22 cellular contexts compared by ENCODE assay signal in genomic region chr17:56929362-56929969, GRCh38. TPM values are rescaled to one million over a fixed set of nuclear protein-coding genes. Genes with fewer than 3 reads are reported as not detected.
DNase-seq lines count a peak whose midpoint lies in the region; ATAC-seq, FAIRE-seq and TF ChIP-seq lines count a peak whose summit lies in the region.
"Had no signal": no experiment of that assay in that cellular context is flagged by ENCODE, and none has a peak within 500 bp of the region (broad histone marks: within the 10 kb centered on the region; RNA-seq: fewer than 3 reads in every experiment).

No MANE protein-coding gene starts in this region.

- FAIRE-seq in A549 (lab: Jason Lieb, UNC) = no peak
- FAIRE-seq in G401.6 (lab: Jason Lieb, UNC) = peak; percentile 74
- FAIRE-seq: D721Med, GM18507, H54, HTR-8/SVneo had no signal

- TF ChIP-seq CTCF in A549 (IDR thresholded peaks at IDR 0.05) (no peak), spleen (IDR thresholded peaks at IDR 0.05 in 8 of 11, conservative IDR thresholded peaks at IDR 0.05 in 3 of 11) (no peak)

- H3K9me3 ChIP-seq in A549 = peaks cover 23% of the 10 kb centered on the region
- H3K9me3 ChIP-seq in spleen = peaks cover 0 to 35% (median 29%) of the 10 kb centered on the region in 8 donors
- H3K9me3 ChIP-seq: ascending aorta, tibial artery had no signal

- CTCF ChIA-PET in A549 (lab: Yijun Ruan, JAX) = interaction anchor here (0.7 to 6.5 kb wide), 5 partner anchors 12 to 149 kb away, joined by 3 to 52 read pairs (median 4); no protein-coding TSS in a partner anchor

- DNase-seq in A549 (ENCODE audit: low read depth in 1 of 2, low spot score in 1 of 2) = peak in 1 of 2 experiments; percentile 47
- DNase-seq in NCI-H2171 (lab: John Stamatoyannopoulos, UW) = peak; percentile 3
- DNase-seq in dermis blood vessel endothelial cell = peak; percentile 13
- DNase-seq in posterior vena cava (ENCODE audit: low spot score) = no peak
- DNase-seq in foreskin melanocyte = no peak
- no peak for DNase-seq in spleen
- DNase-seq: activated CD4-positive, alpha-beta memory T cell treated with anti-CD3 and anti-CD28 coated beads for 36 hours; activated CD8-positive, alpha-beta memory T cell treated with anti-CD3 and anti-CD28 coated beads, Interleukin-2, amount 50 U/mL, for 48 hours; dorsolateral prefrontal cortex; GDM1; NCI-H2081 treated with DMSO at 0.1 percent for 48 hours; NCI-H526; posterior cingulate gyrus; tibial artery had no signal

- H3K4me1 ChIP-seq in A549 = no peaks in the 10 kb centered on the region
- no peaks in the 10 kb centered on the region for H3K4me1 ChIP-seq in spleen
- H3K4me1 ChIP-seq: ascending aorta, tibial artery had no signal

- H3K27me3 ChIP-seq in spleen (replicated peaks in 1 of 7) = no peaks in the 10 kb centered on the region
- H3K27me3 ChIP-seq: ascending aorta, dorsolateral prefrontal cortex, tibial artery had no signal

- no peak for TF ChIP-seq POLR2A in A549 (IDR thresholded peaks at IDR 0.05; ENCODE audit: low read length)
- no peak for TF ChIP-seq POLR2A in spleen (IDR thresholded peaks at IDR 0.05)

- POLR2A ChIA-PET in A549 (lab: Yijun Ruan, JAX) = no interaction called here

- H3K36me3 ChIP-seq in spleen = peaks cover 0 to 16% (median 2%) of the 10 kb centered on the region in 6 donors

- no peak for TF ChIP-seq EP300 in A549 (IDR thresholded peaks at IDR 0.05)

- H3K4me3 ChIP-seq in A549 (no peak overlapping the region), spleen (no peak overlapping the region)
- H3K4me3 ChIP-seq: ascending aorta, dorsolateral prefrontal cortex, tibial artery had no signal

- no peak overlapping the region for H3K4me2 ChIP-seq in A549

- ATAC-seq in A549 = no peak
- no peak for ATAC-seq in GM21576 (IDR thresholded peaks at IDR 0.05; ENCODE audit: unreplicated experiment)
- ATAC-seq: Right ventricle myocardium inferior had no signal

- intact Hi-C loops in posterior vena cava (cut with DNase I) (no loop called here), spleen (cut with DNase I; ENCODE audit: low total_unique reads) (no loop called here)

- H3K27ac ChIP-seq in A549 (no peak overlapping the region), spleen (no peak overlapping the region)
- H3K27ac ChIP-seq: ascending aorta, dorsolateral prefrontal cortex, tibial artery had no signal

- no peak for TF ChIP-seq RAD21 in A549 (conservative IDR thresholded peaks at IDR 0.05 in 1 of 2, IDR thresholded peaks at IDR 0.05 in 1 of 2)

TF ChIP-seq in A549, 52 proteins besides CTCF, POLR2A, EP300 and RAD21:
- TF ChIP-seq HOXB13 (CRISPR knock-in tag; IDR thresholded peaks at IDR 0.05; ENCODE audit: low read depth) = no peak
- peak; percentile 94 for TF ChIP-seq ZFP36 (IDR thresholded peaks at IDR 0.05; ENCODE audit: borderline replicate concordance, partially characterized antibody)

RNA-seq across cellular contexts. Expression of gene TRIM25, which starts 15.6 kb away (rescaled TPM):
- polyA plus RNA-seq in A549 (2011; rRNA removed) (56.6 and 65.4 TPM in 2 replicates), A549 (2017; fragmentation: RNase III; extraction: RNeasy Plus Mini Kit Qiagen cat#74134 plus additional on column Dnase treatment) (38.3 to 40.7 TPM (median 39.8 TPM) in 3 replicates), spleen (10 to 100 TPM; 13.8 to 34.1 (median 15.0) TPM)
- polyA plus RNA-seq in A549 (2012; cell fraction: cytosol; rRNA removed) = 15.5 and 19.3 TPM in 2 replicates
- polyA plus RNA-seq in A549 (2012; cell fraction: nucleus; rRNA removed) = 35.4 and 43.1 TPM in 2 replicates
- polyA minus RNA-seq in A549 (2011; rRNA and poly(A)+ RNA removed) = 50.2 and 53.5 TPM in 2 replicates
- total RNA-seq in dermis blood vessel endothelial cell (33.2 and 51.0 TPM in 2 replicates), posterior vena cava (10 to 100 TPM; 43.2 to 54.0 TPM), spleen (100 to 1,000 TPM in 6 of 7 donors, 10 to 100 TPM in 1; 99.8 to 168 (median 139) TPM)

RNA-seq across cellular contexts. Expression of gene COIL, which starts 31.4 kb away (rescaled TPM):
- 13.5 and 16.9 TPM in 2 replicates for polyA plus RNA-seq in A549 (2011; rRNA removed)
- polyA plus RNA-seq in A549 (2012; cell fraction: cytosol; rRNA removed) = 4.5 and 4.6 TPM in 2 replicates
- polyA plus RNA-seq in A549 (2012; cell fraction: nucleus; rRNA removed) = 3.7 and 5.9 TPM in 2 replicates
- 19.9 to 20.7 TPM (median 20.3 TPM) in 3 replicates for polyA plus RNA-seq in A549 (2017; fragmentation: RNase III; extraction: RNeasy Plus Mini Kit Qiagen cat#74134 plus additional on column Dnase treatment)
- polyA minus RNA-seq in A549 (2011; rRNA and poly(A)+ RNA removed) = 6.9 and 7.2 TPM in 2 replicates
- total RNA-seq in dermis blood vessel endothelial cell = 16.5 and 18.8 TPM in 2 replicates
- 1 to 10 TPM; 9.4 to 9.5 TPM for total RNA-seq in posterior vena cava
- total RNA-seq in spleen = 10 to 100 TPM; 11.9 to 22.7 (median 15.2) TPM
- 10 to 100 TPM; 10.0 to 12.6 (median 10.8) TPM for polyA plus RNA-seq in spleen

RNA-seq across cellular contexts. Expression of gene SCPEP1, which starts 48.5 kb away (rescaled TPM):
- polyA plus RNA-seq in A549 (2011; rRNA removed) (42.9 and 45.0 TPM in 2 replicates), A549 (2017; fragmentation: RNase III; extraction: RNeasy Plus Mini Kit Qiagen cat#74134 plus additional on column Dnase treatment) (37.5 to 47.6 TPM (median 44.5 TPM) in 3 replicates), spleen (10 to 100 TPM; 75.1 to 95.4 (median 88.5) TPM)
- 25.0 and 28.2 TPM in 2 replicates for polyA plus RNA-seq in A549 (2012; cell fraction: cytosol; rRNA removed)
- 48.4 and 51.3 TPM in 2 replicates for polyA plus RNA-seq in A549 (2012; cell fraction: nucleus; rRNA removed)
- polyA minus RNA-seq in A549 (2011; rRNA and poly(A)+ RNA removed) = 7.3 and 7.4 TPM in 2 replicates
- total RNA-seq in dermis blood vessel endothelial cell (40.3 and 61.4 TPM in 2 replicates), posterior vena cava (10 to 100 TPM; 71.8 to 85.0 TPM), spleen (100 to 1,000 TPM in 4 of 7 donors, 10 to 100 TPM in 3; 74.4 to 127 (median 100) TPM)

Comparison
In these comparisons a context has a peak if more than half of its experiments do, and no peak if none do; other contexts are left out.
1. DNase-seq: peak in NCI-H2171 (single experiment) and dermis blood vessel endothelial cell (single experiment); none in posterior vena cava (single experiment), foreskin melanocyte (single experiment) and spleen (single experiment).